In genomic region chr19:36152061-36152885, GRCh38 we compare ENCODE assay signal across 11 cellular contexts. TPM values are rescaled to one million over a fixed set of nuclear protein-coding genes. Genes with fewer than 3 reads are reported as not detected.
A peak's percentile ranks its signal among the peaks of the same experiment; 100 is the strongest.
DNase-seq lines count a peak whose midpoint lies in the region; ATAC-seq, FAIRE-seq and TF ChIP-seq lines count a peak whose summit lies in the region.
"Had no signal": no experiment of that assay in that cellular context is flagged by ENCODE, and none has a peak within 500 bp of the region (broad histone marks: within the 10 kb centered on the region; RNA-seq: fewer than 3 reads in every experiment).

Gene COX7A1, minus strand, starts transcription at chr19:36152447. Its CDS starts 40 bp downstream, at chr19:36152407.

- ATAC-seq in naive thymus-derived CD4-positive, alpha-beta T cell, result peak; percentile 44
- ATAC-seq in HG02870 (IDR thresholded peaks at IDR 0.05; ENCODE audit: unreplicated experiment), result no peak
- no peak for ATAC-seq in stimulated activated naive CD8-positive, alpha-beta T cell treated with anti-CD3 and anti-CD28 coated beads, Interleukin-15, Interleukin-2, amounts not matched to agents 100 U/mL and 50 U/mL, for 24 hours
- ATAC-seq in HG03097 (IDR thresholded peaks at IDR 0.05; ENCODE audit: low FRiP score, unreplicated experiment), result no peak

- no peak for TF ChIP-seq CTCF in fibroblast of the aortic adventitia (IDR thresholded peaks at IDR 0.05; ENCODE audit: insufficient read depth, low read length)

- H3K27me3 Mint-ChIP-seq in naive thymus-derived CD4-positive, alpha-beta T cell, result no peaks in the 10 kb centered on the region

- H3K9me3 Mint-ChIP-seq in naive thymus-derived CD4-positive, alpha-beta T cell, result no peaks in the 10 kb centered on the region

- H3K36me3 ChIP-seq in naive thymus-derived CD4-positive, alpha-beta T cell (ENCODE audit: control insufficient read depth in 2 of 3, insufficient read depth in 3 of 3, low read length in 3 of 3), result peaks cover 0 to 32% (median 0%) of the 10 kb centered on the region in 3 experiments

- H3K36me3 Mint-ChIP-seq in naive thymus-derived CD4-positive, alpha-beta T cell, result peaks cover 0 to 22% (median 11%) of the 10 kb centered on the region in 5 donors

- CTCF ChIA-PET in naive thymus-derived CD4-positive, alpha-beta T cell (lab: Charles Lee), result interaction anchor here (1.8 kb wide), 1 partner anchor 18 kb away, joined by 6 read pairs; no protein-coding TSS in a partner anchor

- FAIRE-seq in RCC 7860 (lab: Jason Lieb, UNC), result no peak

- H3K27me3 ChIP-seq in naive thymus-derived CD4-positive, alpha-beta T cell (ENCODE audit: control insufficient read depth in 2 of 2, insufficient read depth in 2 of 2, low read length in 2 of 2), result no peaks in the 10 kb centered on the region

- H3K27ac Mint-ChIP-seq in naive thymus-derived CD4-positive, alpha-beta T cell, result peak within 1 kb of the TSS in 2 of 9 donors; percentile 3 to 32

- peaks cover 0 to 13% (median 4%) of the 10 kb centered on the region in 7 donors for H3K4me1 Mint-ChIP-seq in naive thymus-derived CD4-positive, alpha-beta T cell

- no peaks in the 10 kb centered on the region for H3K4me1 ChIP-seq in naive thymus-derived CD4-positive, alpha-beta T cell (ENCODE audit: control insufficient read depth in 2 of 2, insufficient read depth in 2 of 2, low read length in 2 of 2)

- intact Hi-C loops in naive thymus-derived CD4-positive, alpha-beta T cell (cut with micrococcal nuclease), result no loop called here

- POLR2A ChIA-PET in naive thymus-derived CD4-positive, alpha-beta T cell (lab: Charles Lee), result no interaction called here

- no peaks in the 10 kb centered on the region for H3K9me3 ChIP-seq in naive thymus-derived CD4-positive, alpha-beta T cell (ENCODE audit: control insufficient read depth in 2 of 3, low read length in 3 of 3)
- H3K9me3 ChIP-seq: SK-N-SH had no signal

- peak within 1 kb of the TSS; percentile 56 for H3K4me3 ChIP-seq in fibroblast of the aortic adventitia (ENCODE audit: low read depth, low read length)
- H3K4me3 ChIP-seq in naive thymus-derived CD4-positive, alpha-beta T cell (ENCODE audit: low read length), result no peak within 1 kb of the TSS

- H3K4me3 Mint-ChIP-seq in naive thymus-derived CD4-positive, alpha-beta T cell, result no peak within 1 kb of the TSS

- DNase-seq in amniotic epithelial cell (ENCODE audit: low read depth) (peak; percentile 37), fibroblast of the aortic adventitia (ENCODE audit: low read depth) (peak; percentile 61), ureter (ENCODE audit: low spot score) (peak; percentile 68), RCC 7860 (ENCODE audit: low spot score) (no peak)
- DNase-seq in naive thymus-derived CD4-positive, alpha-beta T cell, result no peak
- no peak for DNase-seq in stimulated activated naive CD8-positive, alpha-beta T cell treated with anti-CD3 and anti-CD28 coated beads, Interleukin-15, Interleukin-2, amounts not matched to agents 100 U/mL and 50 U/mL, for 24 hours
- DNase-seq: activated effector memory CD4-positive, alpha-beta T cell treated with anti-CD3 and anti-CD28 coated beads, Interleukin-2, amount 50 U/mL, for 16 hours; SK-N-SH had no signal

- no peak within 1 kb of the TSS for H3K27ac ChIP-seq in naive thymus-derived CD4-positive, alpha-beta T cell (ENCODE audit: low read depth, low read length)

RNA-seq across cellular contexts. Expression of gene COX7A1, which starts in this region (rescaled TPM):
- total RNA-seq in fibroblast of the aortic adventitia (ENCODE audit: low replicate concordance), result 5.4 and 17.0 TPM in 2 replicates
- not detected for total RNA-seq in naive thymus-derived CD4-positive, alpha-beta T cell
- not detected for polyA plus RNA-seq in naive thymus-derived CD4-positive, alpha-beta T cell
- 66.7 TPM for total RNA-seq in ureter
- total RNA-seq: M059J had no signal
- polyA plus RNA-seq: SK-N-SH had no signal

Comparison
In these comparisons a context has a peak if more than half of its experiments do, and no peak if none do; other contexts are left out.
1. Peak in ATAC-seq in naive thymus-derived CD4-positive, alpha-beta T cell; RNA of the gene not detected or under 1 TPM.
2. DNase-seq: peak in amniotic epithelial cell (single experiment), fibroblast of the aortic adventitia (single experiment) and ureter (single experiment); none in naive thymus-derived CD4-positive, alpha-beta T cell (0 of 9), stimulated activated naive CD8-positive, alpha-beta T cell treated with anti-CD3 and anti-CD28 coated beads, Interleukin-15, Interleukin-2, amounts not matched to agents 100 U/mL and 50 U/mL, for 24 hours (single experiment) and RCC 7860 (single experiment).